16 cellular contexts compared by ENCODE assay signal in genomic region chr11:120056301-120057027, GRCh38.
A peak's percentile ranks its signal among the peaks of the same experiment; 100 is the strongest.
DNase-seq lines count a peak whose midpoint lies in the region; ATAC-seq and TF ChIP-seq lines count a peak whose summit lies in the region.
"Had no signal": no experiment of that assay in that cellular context is flagged by ENCODE, and none has a peak within 500 bp of the region (broad histone marks: within the 10 kb centered on the region; RNA-seq: fewer than 3 reads in every experiment).

No MANE protein-coding gene starts in this region.

- H3K4me1 ChIP-seq in esophagus muscularis mucosa = no peaks in the 10 kb centered on the region
- H3K4me1 ChIP-seq: pancreas, transverse colon had no signal

- TF ChIP-seq EP300 in esophagus muscularis mucosa (IDR thresholded peaks at IDR 0.05) = no peak

- peaks cover 0 to 10% (median 2%) of the 10 kb centered on the region in 4 donors for H3K9me3 ChIP-seq in esophagus muscularis mucosa
- H3K9me3 ChIP-seq: pancreas, transverse colon had no signal

- WGBS in esophagus muscularis mucosa = 88% methylated on average over 7 of the region's 10 CpGs

- no peak for ATAC-seq in GM18519 (IDR thresholded peaks at IDR 0.05; ENCODE audit: low FRiP score, unreplicated experiment)

- peak overlapping the region; percentile 76 for H3K27ac Mint-ChIP-seq in neural crest cell (ENCODE audit: unreplicated experiment)
- H3K27ac Mint-ChIP-seq: activated naive CD8-positive, alpha-beta T cell treated with anti-CD3 and anti-CD28 coated beads, Interleukin-2, amount 10 ng/mL, durations not matched to agents 7 days and 5 days; activated T-helper 1 cell treated with anti-CD3 and anti-CD28 coated beads, Interleukin-12 subunit alpha, Interleukin-12 subunit beta, Interleukin-2, Interleukin-4 antibody, amounts not matched to agents 30 ng/mL and 10 ng/mL and 1 ng/mL, durations not matched to agents 14 hours and 24 hours and 36 hours had no signal

- no peaks in the 10 kb centered on the region for H3K36me3 ChIP-seq in esophagus muscularis mucosa
- H3K36me3 ChIP-seq: pancreas, transverse colon had no signal

- H3K4me3 Mint-ChIP-seq in neural crest cell = no peak overlapping the region
- H3K4me3 Mint-ChIP-seq: activated naive CD8-positive, alpha-beta T cell treated with anti-CD3 and anti-CD28 coated beads, Interleukin-2, amount 10 ng/mL, durations not matched to agents 7 days and 5 days; activated T-helper 1 cell treated with anti-CD3 and anti-CD28 coated beads, Interleukin-12 subunit alpha, Interleukin-12 subunit beta, Interleukin-2, Interleukin-4 antibody, amounts not matched to agents 30 ng/mL and 10 ng/mL and 1 ng/mL, durations not matched to agents 14 hours and 24 hours and 36 hours had no signal

- no peaks in the 10 kb centered on the region for H3K36me3 Mint-ChIP-seq in neural crest cell (ENCODE audit: low read depth)
- H3K36me3 Mint-ChIP-seq: activated naive CD8-positive, alpha-beta T cell treated with anti-CD3 and anti-CD28 coated beads, Interleukin-2, amount 10 ng/mL, durations not matched to agents 7 days and 5 days had no signal

- H3K27me3 Mint-ChIP-seq in neural crest cell (ENCODE audit: low read depth) = peaks cover 5% of the 10 kb centered on the region
- H3K27me3 Mint-ChIP-seq: activated naive CD8-positive, alpha-beta T cell treated with anti-CD3 and anti-CD28 coated beads, Interleukin-2, amount 10 ng/mL, durations not matched to agents 7 days and 5 days had no signal

- H3K4me3 ChIP-seq in esophagus muscularis mucosa = no peak overlapping the region
- H3K4me3 ChIP-seq: pancreas, transverse colon had no signal

- no peak for TF ChIP-seq CTCF in esophagus muscularis mucosa (IDR thresholded peaks at IDR 0.05)
- no peak for TF ChIP-seq CTCF in neural crest cell (conservative IDR thresholded peaks at IDR 0.05)

- peak; percentile 20 for DNase-seq in activated CD8-positive, alpha-beta memory T cell treated with anti-CD3 and anti-CD28 coated beads, Interleukin-2, amount 50 U/mL, for 48 hours
- peak; percentile 91 for DNase-seq in esophagus muscularis mucosa (ENCODE audit: extremely low spot score)
- DNase-seq in neural crest cell (ENCODE audit: low read depth, low spot score) = no peak
- DNase-seq in ureter (ENCODE audit: low spot score) = peak; percentile 34
- DNase-seq in SIG-M5 treated with dmso at 0.1 percent for 504 hours (lab: John Stamatoyannopoulos, UW; ENCODE audit: unreplicated experiment) = no peak
- DNase-seq in activated naive CD4-positive, alpha-beta T cell treated with anti-CD3 and anti-CD28 coated beads, Interleukin-2, amount 50 U/mL, for 16 hours = no peak
- DNase-seq: activated CD4-positive, CD25-positive, alpha-beta regulatory T cell treated with anti-CD3 and anti-CD28 coated beads, Interleukin-2, amount 50 U/mL, for 72 hours; activated naive CD8-positive, alpha-beta T cell treated with anti-CD3 and anti-CD28 coated beads, Interleukin-2, amount 10 ng/mL, durations not matched to agents 7 days and 5 days; AML-193; GOT3; NCI-H524 treated with DMSO at 0.1 percent for 48 hours; pancreas; stimulated activated naive CD4-positive, alpha-beta T cell treated with Interleukin-2 at 50 U/mL for 16 hours; transverse colon had no signal

- intact Hi-C loops in esophagus muscularis mucosa (cut with DNase I) = no loop called here

- H3K4me1 Mint-ChIP-seq in neural crest cell = peaks cover 33% of the 10 kb centered on the region
- H3K4me1 Mint-ChIP-seq: activated naive CD8-positive, alpha-beta T cell treated with anti-CD3 and anti-CD28 coated beads, Interleukin-2, amount 10 ng/mL, durations not matched to agents 7 days and 5 days had no signal

- no peak for TF ChIP-seq POLR2A in esophagus muscularis mucosa (IDR thresholded peaks at IDR 0.05; ENCODE audit: low read depth)

- H3K27ac ChIP-seq in esophagus muscularis mucosa (replicated peaks in 1 of 4) = no peak overlapping the region
- H3K27ac ChIP-seq: pancreas, transverse colon had no signal

- H3K9me3 Mint-ChIP-seq in neural crest cell = peaks cover 9% of the 10 kb centered on the region
- H3K9me3 Mint-ChIP-seq: activated naive CD8-positive, alpha-beta T cell treated with anti-CD3 and anti-CD28 coated beads, Interleukin-2, amount 10 ng/mL, durations not matched to agents 7 days and 5 days; activated T-helper 1 cell treated with anti-CD3 and anti-CD28 coated beads, Interleukin-12 subunit alpha, Interleukin-12 subunit beta, Interleukin-2, Interleukin-4 antibody, amounts not matched to agents 30 ng/mL and 10 ng/mL and 1 ng/mL, durations not matched to agents 14 hours and 24 hours and 36 hours had no signal

- peaks cover 0 to 32% (median 0%) of the 10 kb centered on the region in 4 donors for H3K27me3 ChIP-seq in esophagus muscularis mucosa
- H3K27me3 ChIP-seq: pancreas, transverse colon had no signal

Comparison
In these comparisons a context has a peak if more than half of its experiments do, and no peak if none do; other contexts are left out.
1. DNase-seq: peak in activated CD8-positive, alpha-beta memory T cell treated with anti-CD3 and anti-CD28 coated beads, Interleukin-2, amount 50 U/mL, for 48 hours (single experiment), esophagus muscularis mucosa (single experiment) and ureter (single experiment); none in neural crest cell (single experiment), SIG-M5 treated with dmso at 0.1 percent for 504 hours (single experiment) and activated naive CD4-positive, alpha-beta T cell treated with anti-CD3 and anti-CD28 coated beads, Interleukin-2, amount 50 U/mL, for 16 hours (single experiment).